ENCODE assay signal across 8 cellular contexts in genomic region chr4:89838005-89838404, GRCh38. TPM values are rescaled to one million over a fixed set of nuclear protein-coding genes. Genes with fewer than 3 reads are reported as not detected.
A peak's percentile ranks its signal among the peaks of the same experiment; 100 is the strongest.
DNase-seq lines count a peak whose midpoint lies in the region; ATAC-seq and TF ChIP-seq lines count a peak whose summit lies in the region.

No MANE protein-coding gene starts in this region.

- peaks cover 16% of the 10 kb centered on the region for H3K4me1 Mint-ChIP-seq in GM23338
- peaks cover 33% of the 10 kb centered on the region for H3K4me1 Mint-ChIP-seq in activated T-helper 1 cell treated with anti-CD3 and anti-CD28 coated beads, Interleukin-12 subunit alpha, Interleukin-12 subunit beta, Interleukin-2, Interleukin-4 antibody, amounts not matched to agents 30 ng/mL and 10 ng/mL and 1 ng/mL, durations not matched to agents 14 hours and 24 hours and 36 hours (ENCODE audit: low read depth)

- H3K79me2 ChIP-seq in GM23338 (replicated peaks; ENCODE audit: insufficient read depth) = no peaks in the 10 kb centered on the region; the same call in 1 of the 2 replicates

- DNase-seq in AG08395 (ENCODE audit: low spot score) (peak; percentile 6), GM23338 (ENCODE audit: low spot score) (peak; percentile 47), SIG-M5 (lab: John Stamatoyannopoulos, UW) (no peak), NCI-H1436 (lab: John Stamatoyannopoulos, UW) (no peak)
- DNase-seq in activated T-helper 1 cell treated with anti-CD3 and anti-CD28 coated beads, Interleukin-12 subunit alpha, Interleukin-12 subunit beta, Interleukin-2, Interleukin-4 antibody, amounts not matched to agents 30 ng/mL and 10 ng/mL and 1 ng/mL, durations not matched to agents 14 hours and 24 hours and 36 hours (ENCODE audit: low spot score) = no peak

- H3K27ac ChIP-seq in GM23338 (ENCODE audit: low read depth) (no peak overlapping the region; the same call in 1 of the 2 replicates), stomach smooth muscle (ENCODE audit: low read length) (no peak overlapping the region)

- no peaks in the 10 kb centered on the region for H3K9me3 Mint-ChIP-seq in GM23338
- no peaks in the 10 kb centered on the region for H3K9me3 Mint-ChIP-seq in activated T-helper 1 cell treated with anti-CD3 and anti-CD28 coated beads, Interleukin-12 subunit alpha, Interleukin-12 subunit beta, Interleukin-2, Interleukin-4 antibody, amounts not matched to agents 30 ng/mL and 10 ng/mL and 1 ng/mL, durations not matched to agents 14 hours and 24 hours and 36 hours

- 0 out of 2 replicates have a peak, but pooled peaks cover 3% of the 10 kb centered on the region for H4K20me1 ChIP-seq in GM23338 (replicated peaks; ENCODE audit: insufficient read depth)

- intact Hi-C loops in activated T-helper 1 cell treated with anti-CD3 and anti-CD28 coated beads, Interleukin-12 subunit alpha, Interleukin-12 subunit beta, Interleukin-2, Interleukin-4 antibody, amounts not matched to agents 30 ng/mL and 10 ng/mL and 1 ng/mL, durations not matched to agents 14 hours and 24 hours and 36 hours (cut with micrococcal nuclease) = loop anchor here (5.0 kb wide), 2 partner anchors 366 to 726 kb away; partner anchors contain the start of gene TIGD2

- TF ChIP-seq CTCF in GM23338 (conservative IDR thresholded peaks at IDR 0.05; ENCODE audit: low read depth in 2 of 2) = no peak

- H3K9me3 ChIP-seq in iPS-15b (ENCODE audit: control insufficient read depth, insufficient read depth, low read length) (no peaks in the 10 kb centered on the region), stomach smooth muscle (ENCODE audit: control insufficient read depth in 2 of 2, low read length in 2 of 2) (no peaks in the 10 kb centered on the region)

- peaks cover 17% of the 10 kb centered on the region for H3K4me1 ChIP-seq in GM23338 (ENCODE audit: insufficient read depth)
- H3K4me1 ChIP-seq in iPS-15b (ENCODE audit: control insufficient read depth, insufficient read depth, low read length) = no peaks in the 10 kb centered on the region
- peaks cover 3% of the 10 kb centered on the region for H3K4me1 ChIP-seq in stomach smooth muscle (ENCODE audit: control insufficient read depth, insufficient read depth, low read length)

- no peaks in the 10 kb centered on the region for H3K9me2 ChIP-seq in GM23338 (ENCODE audit: insufficient read depth)

- H3K36me3 ChIP-seq in GM23338 (ENCODE audit: insufficient read depth) (no peaks in the 10 kb centered on the region), iPS-15b (ENCODE audit: control insufficient read depth, insufficient read depth, low read length) (no peaks in the 10 kb centered on the region), stomach smooth muscle (ENCODE audit: control insufficient read depth in 2 of 2, insufficient read depth in 2 of 2, low read length in 2 of 2) (no peaks in the 10 kb centered on the region)

- peak overlapping the region; percentile 87 for H3K4me3 Mint-ChIP-seq in GM23338
- H3K4me3 Mint-ChIP-seq in activated T-helper 1 cell treated with anti-CD3 and anti-CD28 coated beads, Interleukin-12 subunit alpha, Interleukin-12 subunit beta, Interleukin-2, Interleukin-4 antibody, amounts not matched to agents 30 ng/mL and 10 ng/mL and 1 ng/mL, durations not matched to agents 14 hours and 24 hours and 36 hours = peak overlapping the region; percentile 80

- H3K27me3 ChIP-seq in GM23338 (ENCODE audit: insufficient read depth) = peaks cover 15% of the 10 kb centered on the region
- peaks cover 8% of the 10 kb centered on the region for H3K27me3 ChIP-seq in iPS-15b (ENCODE audit: control insufficient read depth, insufficient read depth, low read length)
- peaks cover 20 to 40% of the 10 kb centered on the region in 2 donors for H3K27me3 ChIP-seq in stomach smooth muscle (ENCODE audit: control insufficient read depth in 1 of 2, insufficient read depth in 2 of 2, low read length in 2 of 2)

- H3K4me2 ChIP-seq in GM23338 = peak overlapping the region; percentile 84

- peak overlapping the region; percentile 95 for H2AFZ ChIP-seq in GM23338

- peaks cover 19% of the 10 kb centered on the region for H3K27me3 Mint-ChIP-seq in GM23338 (ENCODE audit: insufficient read depth, low read depth, poor library complexity)
- H3K27me3 Mint-ChIP-seq in activated T-helper 1 cell treated with anti-CD3 and anti-CD28 coated beads, Interleukin-12 subunit alpha, Interleukin-12 subunit beta, Interleukin-2, Interleukin-4 antibody, amounts not matched to agents 30 ng/mL and 10 ng/mL and 1 ng/mL, durations not matched to agents 14 hours and 24 hours and 36 hours (ENCODE audit: insufficient read depth) = peaks cover 76% of the 10 kb centered on the region

- ATAC-seq in GM23338 = no peak
- no peak for ATAC-seq in HG03280 (IDR thresholded peaks at IDR 0.05; ENCODE audit: unreplicated experiment)

- H3K4me3 ChIP-seq in GM23338 (peak overlapping the region; percentile 63), iPS-15b (ENCODE audit: low read depth, low read length) (peak overlapping the region; percentile 74), stomach smooth muscle (ENCODE audit: low read length in 2 of 2) (peak overlapping the region; percentile 73 to 75)

- no peaks in the 10 kb centered on the region for H3K36me3 Mint-ChIP-seq in GM23338 (ENCODE audit: low read depth)
- H3K36me3 Mint-ChIP-seq in activated T-helper 1 cell treated with anti-CD3 and anti-CD28 coated beads, Interleukin-12 subunit alpha, Interleukin-12 subunit beta, Interleukin-2, Interleukin-4 antibody, amounts not matched to agents 30 ng/mL and 10 ng/mL and 1 ng/mL, durations not matched to agents 14 hours and 24 hours and 36 hours (ENCODE audit: low read depth) = peaks cover 7% of the 10 kb centered on the region

- H3K9ac ChIP-seq in iPS-15b (ENCODE audit: low read depth, low read length) = no peak overlapping the region
- H3K9ac ChIP-seq in stomach smooth muscle (ENCODE audit: low read length in 2 of 2) = no peak overlapping the region

- no peak overlapping the region for H3K27ac Mint-ChIP-seq in GM23338
- no peak overlapping the region for H3K27ac Mint-ChIP-seq in activated T-helper 1 cell treated with anti-CD3 and anti-CD28 coated beads, Interleukin-12 subunit alpha, Interleukin-12 subunit beta, Interleukin-2, Interleukin-4 antibody, amounts not matched to agents 30 ng/mL and 10 ng/mL and 1 ng/mL, durations not matched to agents 14 hours and 24 hours and 36 hours

- no peaks in the 10 kb centered on the region for H3F3A ChIP-seq in GM23338 (replicated peaks; ENCODE audit: low read depth)

TF ChIP-seq in GM23338, 12 proteins besides CTCF, POLR2A, EP300 and RAD21:
- no peak for TF ChIP-seq ZNF331 (CRISPR knock-in tag; IDR thresholded peaks at IDR 0.05; ENCODE audit: low read depth)
- no peak for TF ChIP-seq STAT1 (IDR thresholded peaks at IDR 0.05; ENCODE audit: unreplicated experiment)

RNA-seq across cellular contexts. Expression of gene SNCA, which starts 1.0 kb away (rescaled TPM):
- total RNA-seq in GM23338 (2014; rRNA removed; shearing (Covaris generic)) = 13.0 and 15.6 TPM in 2 replicates
- 26.3 and 31.1 TPM in 2 replicates for polyA plus RNA-seq in GM23338 (2016; fragmentation: Nextera tagmentation; extraction: Ambion mirVana)
- total RNA-seq in activated T-helper 1 cell treated with anti-CD3 and anti-CD28 coated beads, Interleukin-12 subunit alpha, Interleukin-12 subunit beta, Interleukin-2, Interleukin-4 antibody, amounts not matched to agents 30 ng/mL and 10 ng/mL and 1 ng/mL, durations not matched to agents 14 hours and 24 hours and 36 hours = 0.18 and 1.1 TPM in 2 replicates

RNA-seq across cellular contexts. Expression of gene MMRN1, which starts 56.6 kb away (rescaled TPM):
- total RNA-seq in GM23338 (2014; rRNA removed; shearing (Covaris generic)) = not detected in 2 replicates
- not detected in 2 replicates for polyA plus RNA-seq in GM23338 (2016; fragmentation: Nextera tagmentation; extraction: Ambion mirVana)
- total RNA-seq in activated T-helper 1 cell treated with anti-CD3 and anti-CD28 coated beads, Interleukin-12 subunit alpha, Interleukin-12 subunit beta, Interleukin-2, Interleukin-4 antibody, amounts not matched to agents 30 ng/mL and 10 ng/mL and 1 ng/mL, durations not matched to agents 14 hours and 24 hours and 36 hours = not detected in 2 replicates

Comparison
In these comparisons a context has a peak if more than half of its experiments do, and no peak if none do; other contexts are left out.
1. DNase-seq: peak in AG08395 (single experiment) and GM23338 (single experiment); none in activated T-helper 1 cell treated with anti-CD3 and anti-CD28 coated beads, Interleukin-12 subunit alpha, Interleukin-12 subunit beta, Interleukin-2, Interleukin-4 antibody, amounts not matched to agents 30 ng/mL and 10 ng/mL and 1 ng/mL, durations not matched to agents 14 hours and 24 hours and 36 hours (single experiment), SIG-M5 (single experiment) and NCI-H1436 (single experiment).
2. Peak in every context shown above with its lines, with median percentiles within 50 percentile points of each other: H3K4me3 ChIP-seq.